8 cellular contexts compared by ENCODE assay signal in genomic region chr1:190478193-190479007, GRCh38. TPM values are rescaled to one million over a fixed set of nuclear protein-coding genes. Genes with fewer than 3 reads are reported as not detected.
DNase-seq lines count a peak whose midpoint lies in the region; ATAC-seq and TF ChIP-seq lines count a peak whose summit lies in the region.

No MANE protein-coding gene starts in this region.

- peaks cover 3% of the 10 kb centered on the region for H3K4me1 ChIP-seq in mucosa of descending colon (ENCODE audit: low read depth)

- H3K4me3 Mint-ChIP-seq in effector memory CD8-positive, alpha-beta T cell, result peak overlapping the region; percentile 7 to 21

- H3K9me3 Mint-ChIP-seq in effector memory CD8-positive, alpha-beta T cell, result peaks cover 0 to 3% of the 10 kb centered on the region in 2 donors

- no peaks in the 10 kb centered on the region for H3K36me3 Mint-ChIP-seq in effector memory CD8-positive, alpha-beta T cell (ENCODE audit: insufficient read depth)

- H3K27ac Mint-ChIP-seq in effector memory CD8-positive, alpha-beta T cell, result no peak overlapping the region

- TF ChIP-seq CTCF in mucosa of descending colon (IDR thresholded peaks at IDR 0.05), result no peak

- no peaks in the 10 kb centered on the region for H3K4me1 Mint-ChIP-seq in effector memory CD8-positive, alpha-beta T cell (ENCODE audit: low read depth in 2 of 2)

- intact Hi-C loops in mucosa of descending colon (cut with DNase I, micrococcal nuclease), result no loop called here

- DNase-seq in AG20443 (ENCODE audit: low spot score) (peak; percentile 5), HCEC 1CT (peak; percentile 20), NCI-H526 (lab: John Stamatoyannopoulos, UW) (peak; percentile 15 to 47), mucosa of descending colon (peak; percentile 40 to 62 (median 47))
- no peak for DNase-seq in effector memory CD8-positive, alpha-beta T cell
- no peak for DNase-seq in activated CD4-positive, alpha-beta T cell treated with anti-CD3 and anti-CD28 coated beads, Interleukin-2, amount 50 U/mL, for 48 hours
- DNase-seq in stimulated activated CD4-positive, alpha-beta T cell treated with anti-CD3 and anti-CD28 coated beads, Interleukin-4, amount 100 ng/mL, for 24 hours, result no peak

- no peak for ATAC-seq in effector memory CD8-positive, alpha-beta T cell (replicated peaks)
- ATAC-seq in mucosa of descending colon, result peak; percentile 68
- ATAC-seq in HG03354 (IDR thresholded peaks at IDR 0.05; ENCODE audit: poor library complexity, severe bottlenecking, unreplicated experiment), result no peak

- peak overlapping the region; percentile 11 for H3K4me3 ChIP-seq in mucosa of descending colon

- no peaks in the 10 kb centered on the region for H3K36me3 ChIP-seq in mucosa of descending colon (ENCODE audit: low read depth)

- no peaks in the 10 kb centered on the region for H3K9me3 ChIP-seq in mucosa of descending colon

- no peaks in the 10 kb centered on the region for H3K27me3 Mint-ChIP-seq in effector memory CD8-positive, alpha-beta T cell

RNA-seq across cellular contexts. Expression of gene BRINP3, which starts 0.7 kb away (rescaled TPM):
- total RNA-seq in mucosa of descending colon, result 10 to 100 TPM; 12.4 to 48.7 (median 14.2) TPM

Comparison
In these comparisons a context has a peak if more than half of its experiments do, and no peak if none do; other contexts are left out.
1. DNase-seq: peak in AG20443 (single experiment), HCEC 1CT (single experiment), NCI-H526 (2 of 2) and mucosa of descending colon (3 of 3); none in effector memory CD8-positive, alpha-beta T cell (0 of 3), activated CD4-positive, alpha-beta T cell treated with anti-CD3 and anti-CD28 coated beads, Interleukin-2, amount 50 U/mL, for 48 hours (0 of 2) and stimulated activated CD4-positive, alpha-beta T cell treated with anti-CD3 and anti-CD28 coated beads, Interleukin-4, amount 100 ng/mL, for 24 hours (single experiment).